Comparison of ENCODE assay signal across 8 cellular contexts in the genomic region with DNA sequence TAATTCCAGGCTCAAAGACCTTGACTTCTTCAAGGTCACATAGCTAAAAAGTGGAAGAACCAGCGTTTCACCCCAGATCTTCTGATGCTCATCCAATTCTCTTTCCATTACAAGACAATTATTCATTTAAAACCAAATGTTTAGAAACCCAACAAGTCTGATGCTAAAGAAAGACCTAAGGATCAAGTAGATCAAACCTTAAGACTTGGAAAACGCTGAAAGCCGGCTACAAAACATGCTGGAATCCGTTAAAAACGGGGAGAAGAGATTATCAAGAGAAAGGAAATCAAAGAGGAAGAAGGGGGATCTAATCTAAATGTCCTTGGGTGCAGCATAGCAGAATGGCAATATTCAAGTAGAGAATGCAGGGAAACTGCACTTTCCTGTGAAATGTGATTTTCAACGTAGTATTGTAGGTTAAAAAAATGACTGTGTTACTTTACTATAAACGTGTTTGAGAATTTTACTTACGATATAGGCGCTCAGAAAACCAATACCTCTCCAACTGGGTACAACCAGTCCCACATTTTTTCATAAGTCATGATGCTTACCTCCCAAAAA. TPM values are rescaled to one million over a fixed set of nuclear protein-coding genes. Genes with fewer than 3 reads are reported as not detected.
DNase-seq lines count a peak whose midpoint lies in the region; ATAC-seq, FAIRE-seq and TF ChIP-seq lines count a peak whose summit lies in the region.

No MANE protein-coding gene starts in this region.

- H4K20me1 ChIP-seq in K562 (replicated peaks; ENCODE audit: control insufficient read depth, insufficient read depth, low read length), result no peaks in the 10 kb centered on the region

- no peak for TF ChIP-seq CTCF in K562 (IDR thresholded peaks at IDR 0.05 in 2 of 3, conservative IDR thresholded peaks at IDR 0.05 in 1 of 3; ENCODE audit: insufficient read depth in 2 of 3, low read depth in 1 of 3, low read length in 3 of 3)
- TF ChIP-seq CTCF in upper lobe of left lung (IDR thresholded peaks at IDR 0.05), result no peak

- FAIRE-seq in K562 (lab: Jason Lieb, UNC), result no peak

- H3K4me3 ChIP-seq in K562 (no peak overlapping the region), mesenchymal stem cell (ENCODE audit: insufficient read depth in 1 of 2, low read depth in 1 of 2, low read length in 2 of 2) (peak overlapping the region in 1 of 2 experiments; percentile 80), upper lobe of left lung (peak overlapping the region; percentile 68 to 89 (median 81))

- H3K4me1 ChIP-seq in K562 (replicated peaks in 1 of 2; ENCODE audit: control insufficient read depth in 2 of 2, insufficient read depth in 2 of 2, low read length in 2 of 2), result peaks cover 0 to 21% of the 10 kb centered on the region in 2 experiments; a peak in 2 of 5 replicates
- H3K4me1 ChIP-seq in mesenchymal stem cell (ENCODE audit: control insufficient read depth, insufficient read depth, low read depth, low read length), result peaks cover 14% of the 10 kb centered on the region
- H3K4me1 ChIP-seq in upper lobe of left lung, result peaks cover 14 to 33% (median 20%) of the 10 kb centered on the region in 4 donors

- no peak for DNase-seq in activated naive CD4-positive, alpha-beta T cell treated with anti-CD3 and anti-CD28 coated beads, Interleukin-2, amount 50 U/mL, for 72 hours (ENCODE audit: low spot score in 2 of 2)
- DNase-seq in K562 (ENCODE audit: extremely low read depth in 1 of 4, low spot score in 3 of 4), result no peak
- DNase-seq in mesenchymal stem cell, result no peak
- no peak for DNase-seq in upper lobe of left lung
- no peak for DNase-seq in DMS153 treated with DMSO at 0.1 percent for 48 hours (lab: John Stamatoyannopoulos, UW; ENCODE audit: unreplicated experiment)
- no peak for DNase-seq in NOMO-1 treated with DMSO at 0.1 percent for 48 hours (lab: John Stamatoyannopoulos, UW; ENCODE audit: unreplicated experiment)
- no peak for DNase-seq in GM03348 (ENCODE audit: low spot score)

- no peaks in the 10 kb centered on the region for H3K9me3 Mint-ChIP-seq in activated naive CD4-positive, alpha-beta T cell treated with anti-CD3 and anti-CD28 coated beads, Interleukin-2, amount 50 U/mL, for 24 hours
- no peaks in the 10 kb centered on the region for H3K9me3 Mint-ChIP-seq in activated naive CD4-positive, alpha-beta T cell treated with anti-CD3 and anti-CD28 coated beads, Interleukin-2, amount 50 U/mL, for 72 hours

- H4K91ac ChIP-seq in mesenchymal stem cell (ENCODE audit: low read length), result no peak overlapping the region

- H4K8ac ChIP-seq in mesenchymal stem cell (ENCODE audit: low read length), result no peak overlapping the region

- H3K27me3 Mint-ChIP-seq in activated naive CD4-positive, alpha-beta T cell treated with anti-CD3 and anti-CD28 coated beads, Interleukin-2, amount 50 U/mL, for 24 hours, result no peaks in the 10 kb centered on the region

- TF ChIP-seq RAD21 in K562 (CRISPR knock-in tag; conservative IDR thresholded peaks at IDR 0.05 in 1 of 2, IDR thresholded peaks at IDR 0.05 in 1 of 2), result no peak

- no peak overlapping the region for H2BK5ac ChIP-seq in mesenchymal stem cell (ENCODE audit: low read depth, low read length, poor library complexity, severe bottlenecking)

- H2AK5ac ChIP-seq in mesenchymal stem cell (ENCODE audit: low read length, severe bottlenecking), result no peak overlapping the region

- H3K4me2 ChIP-seq in K562 (ENCODE audit: insufficient read depth, low read length) (no peak overlapping the region), mesenchymal stem cell (ENCODE audit: low read length, poor library complexity, severe bottlenecking) (peak overlapping the region; percentile 99)

- no TSS peak for BruUV-seq in K562 (replicated peaks; lab: Mats Ljungman, UMichigan)

- H3K79me2 ChIP-seq in K562 (ENCODE audit: control insufficient read depth, insufficient read depth, low read length), result no peaks in the 10 kb centered on the region

- no peak overlapping the region for H3K23ac ChIP-seq in mesenchymal stem cell (ENCODE audit: low read length in 2 of 2)

- H3K4me3 Mint-ChIP-seq in activated naive CD4-positive, alpha-beta T cell treated with anti-CD3 and anti-CD28 coated beads, Interleukin-2, amount 50 U/mL, for 24 hours, result peak overlapping the region; percentile 87

- H3K9ac ChIP-seq in K562 (ENCODE audit: insufficient read depth in 1 of 2, low read depth in 2 of 2, low read length in 2 of 2), result no peak overlapping the region
- peak overlapping the region; percentile 37 for H3K9ac ChIP-seq in mesenchymal stem cell (ENCODE audit: low read length)

- no peak for TF ChIP-seq POLR2A in K562 (conservative IDR thresholded peaks at IDR 0.05)
- TF ChIP-seq POLR2A in upper lobe of left lung (IDR thresholded peaks at IDR 0.05), result no peak

- intact Hi-C loops in K562 (cut with micrococcal nuclease), result no loop called here

- peaks cover 18% of the 10 kb centered on the region for H3K4me1 Mint-ChIP-seq in activated naive CD4-positive, alpha-beta T cell treated with anti-CD3 and anti-CD28 coated beads, Interleukin-2, amount 50 U/mL, for 24 hours

- H3K36me3 Mint-ChIP-seq in activated naive CD4-positive, alpha-beta T cell treated with anti-CD3 and anti-CD28 coated beads, Interleukin-2, amount 50 U/mL, for 24 hours, result peaks cover 3% of the 10 kb centered on the region
- peaks cover 0 to 4% of the 10 kb centered on the region in 2 donors for H3K36me3 Mint-ChIP-seq in activated naive CD4-positive, alpha-beta T cell treated with anti-CD3 and anti-CD28 coated beads, Interleukin-2, amount 50 U/mL, for 72 hours

- no peak overlapping the region for H2AFZ ChIP-seq in K562 (ENCODE audit: low read depth, low read length)
- no peak overlapping the region for H2AFZ ChIP-seq in mesenchymal stem cell (ENCODE audit: low read depth, low read length)

- H3K27me3 ChIP-seq in K562 (ENCODE audit: control insufficient read depth in 2 of 2, insufficient read depth in 2 of 2, low read length in 2 of 2) (peaks cover 12 to 37% of the 10 kb centered on the region in 2 experiments), mesenchymal stem cell (ENCODE audit: control insufficient read depth in 1 of 2, insufficient read depth in 1 of 2, low read length in 2 of 2) (peaks cover 7 to 47% of the 10 kb centered on the region in 2 experiments), upper lobe of left lung (no peaks in the 10 kb centered on the region)

- H2BK120ac ChIP-seq in mesenchymal stem cell (ENCODE audit: low read depth, low read length), result no peak overlapping the region

- no peaks in the 10 kb centered on the region for H3K36me3 ChIP-seq in K562 (ENCODE audit: control insufficient read depth, insufficient read depth, low read length)
- H3K36me3 ChIP-seq in mesenchymal stem cell (ENCODE audit: control insufficient read depth in 1 of 2, insufficient read depth in 2 of 2, low read depth in 1 of 2, low read length in 2 of 2), result peaks cover 0 to 3% of the 10 kb centered on the region in 2 experiments
- no peaks in the 10 kb centered on the region for H3K36me3 ChIP-seq in upper lobe of left lung

- H3K14ac ChIP-seq in mesenchymal stem cell (ENCODE audit: low read length in 2 of 2), result no peak overlapping the region

- no peak overlapping the region for H3K18ac ChIP-seq in mesenchymal stem cell (ENCODE audit: low read depth in 1 of 2, low read length in 2 of 2)

- CTCF ChIA-PET in K562 (lab: Yijun Ruan, JAX; ENCODE audit: low intra/inter-chr PET ratio), result no interaction called here

- WGBS in K562 (ENCODE audit: insufficient coverage, low coverage, missing lambda C conversion rate), result 6% methylated on average over 9 of the region's 9 CpGs
- WGBS in mesenchymal stem cell, result 28% methylated on average over 7 of the region's 9 CpGs
- WGBS in upper lobe of left lung, 2 donors, result 28 to 30% methylated on average over 9 of the region's 9 CpGs

- H3K9me3 ChIP-seq in K562 (replicated peaks; ENCODE audit: control insufficient read depth, insufficient read depth, low read depth, low read length), result no peaks in the 10 kb centered on the region
- H3K9me3 ChIP-seq in mesenchymal stem cell (ENCODE audit: control insufficient read depth, low read length), result no peaks in the 10 kb centered on the region
- no peaks in the 10 kb centered on the region for H3K9me3 ChIP-seq in upper lobe of left lung

- POLR2A ChIA-PET in K562 (lab: Yijun Ruan, JAX), result no interaction called here

- no peak overlapping the region for H3K4ac ChIP-seq in mesenchymal stem cell (ENCODE audit: low read depth in 1 of 2, low read length in 2 of 2)

- H3K27ac ChIP-seq in K562 (ENCODE audit: extremely low read depth, low read depth, low read length), result no peak overlapping the region
- H3K27ac ChIP-seq in mesenchymal stem cell (ENCODE audit: low read length, poor library complexity, severe bottlenecking), result no peak overlapping the region
- peak overlapping the region; percentile 83 to 90 (median 84) for H3K27ac ChIP-seq in upper lobe of left lung

- H2BK15ac ChIP-seq in mesenchymal stem cell (ENCODE audit: low read depth, poor library complexity, severe bottlenecking), result no peak overlapping the region

- ATAC-seq in activated naive CD4-positive, alpha-beta T cell treated with anti-CD3 and anti-CD28 coated beads, Interleukin-2, amount 50 U/mL, for 72 hours, result no peak
- no peak for ATAC-seq in K562
- ATAC-seq in upper lobe of left lung (ENCODE audit: low FRiP score in 2 of 2), result no peak

- peaks cover 10% of the 10 kb centered on the region for H3K79me1 ChIP-seq in mesenchymal stem cell (replicated peaks; ENCODE audit: low read length, poor library complexity, severe bottlenecking)

- H2BK12ac ChIP-seq in mesenchymal stem cell (ENCODE audit: low read length in 2 of 2), result no peak overlapping the region

- H3K9me1 ChIP-seq in K562 (ENCODE audit: control insufficient read depth, insufficient read depth, low read length), result no peaks in the 10 kb centered on the region

- H3K27ac Mint-ChIP-seq in activated naive CD4-positive, alpha-beta T cell treated with anti-CD3 and anti-CD28 coated beads, Interleukin-2, amount 50 U/mL, for 24 hours, result peak overlapping the region; percentile 68
- peak overlapping the region in 1 of 2 donors; percentile 59 for H3K27ac Mint-ChIP-seq in activated naive CD4-positive, alpha-beta T cell treated with anti-CD3 and anti-CD28 coated beads, Interleukin-2, amount 50 U/mL, for 72 hours

- no peak for TF ChIP-seq EP300 in K562 (IDR thresholded peaks at IDR 0.05; ENCODE audit: low read length)
- no peak for TF ChIP-seq EP300 in upper lobe of left lung (IDR thresholded peaks at IDR 0.05)

- in situ Hi-C loops in K562 (cut with MboI), result no loop called here

RNA-seq across cellular contexts. Expression of a gene that starts 1.3 kb away (rescaled TPM):
- 10 to 100 TPM; 11.7 to 12.1 TPM for total RNA-seq in activated naive CD4-positive, alpha-beta T cell treated with anti-CD3 and anti-CD28 coated beads, Interleukin-2, amount 50 U/mL, for 72 hours
- 2.6 and 4.6 TPM in 2 replicates for total RNA-seq in K562 (2011; cell fraction: chromatin; rRNA removed; ENCODE audit: low replicate concordance)
- 1.0 and 1.2 TPM in 2 replicates for total RNA-seq in K562 (2011; cell fraction: nucleolus; rRNA removed)
- total RNA-seq in K562 (2011; cell fraction: nucleoplasm; rRNA removed), result 2.3 and 3.7 TPM in 2 replicates
- total RNA-seq in K562 (2014; rRNA removed) (0.14 and 0.61 TPM in 2 replicates), K562 (2014; rRNA removed; fragmentation: Illumina TruSeq; extraction: Trizol) (0.16 and 0.22 TPM in 2 replicates), K562 (2015; rRNA removed; fragmentation: Illumina TruSeq; extraction: Trizol) (0.11 and 0.30 TPM in 2 replicates), K562 (2021) (1.1 and 1.7 TPM in 2 replicates), upper lobe of left lung (100 to 1,000 TPM in 1 of 6 donors, 10 to 100 TPM in 5; 37.0 to 117 (median 71.1) TPM)
- polyA plus RNA-seq in K562 (2011; rRNA removed) (0.18 and 0.26 TPM in 2 replicates), K562 (2014; fragmentation: Illumina TruSeq; extraction: Trizol) (0.15 and 0.46 TPM in 2 replicates), K562 (2014; fragmentation: Nextera tagmentation; extraction: Ambion mirVana) (under 1 TPM; 0.03 TPM), K562 (2014; rRNA removed) (0.08 and 0.48 TPM in 2 replicates)
- polyA plus RNA-seq in K562 (2011; cell fraction: cytosol; rRNA removed), result 0.25 and 0.28 TPM in 2 replicates
- polyA plus RNA-seq in K562 (2011; cell fraction: nucleus; rRNA removed), result 0.37 and 0.85 TPM in 2 replicates
- polyA plus RNA-seq in K562 (2012), result 0.35 and 0.57 TPM in 2 replicates
- polyA minus RNA-seq in K562 (2011; rRNA and poly(A)+ RNA removed), result 0.90 and 1.1 TPM in 2 replicates
- polyA minus RNA-seq in K562 (2011; cell fraction: cytosol; rRNA and poly(A)+ RNA removed), result not detected in 2 replicates
- 0.22 and 0.67 TPM in 2 replicates for polyA minus RNA-seq in K562 (2011; cell fraction: nucleus; rRNA and poly(A)+ RNA removed)
- 1.2 TPM for polyA plus RNA-seq in mesenchymal stem cell (2013, experiment 1 of 2)
- polyA plus RNA-seq in mesenchymal stem cell (2013, experiment 2 of 2), result 0.86 TPM

Comparison
In these comparisons a context has a peak if more than half of its experiments do, and no peak if none do; other contexts are left out.
1. H3K27ac ChIP-seq: peak in upper lobe of left lung (4 of 4); none in K562 (single experiment) and mesenchymal stem cell (single experiment).